ENCODE assay signal across 1 cellular context in genomic region chr1:43413426-43413825, GRCh38. TPM values are rescaled to one million over a fixed set of nuclear protein-coding genes. Genes with fewer than 3 reads are reported as not detected.
"Had no signal": no experiment of that assay in that cellular context is flagged by ENCODE, and none has a peak within 500 bp of the region (broad histone marks: within the 10 kb centered on the region; RNA-seq: fewer than 3 reads in every experiment).

No MANE protein-coding gene starts in this region.

RNA-seq across cellular contexts. Expression of gene CDC20, which starts 54.6 kb away (rescaled TPM):
- polyA plus RNA-seq: naive thymus-derived CD4-positive, alpha-beta T cell had no signal
